1 cellular context compared by ENCODE assay signal in genomic region chr3:125990253-125990970, GRCh38.
TF ChIP-seq lines count a peak whose summit lies in the region.

No MANE protein-coding gene starts in this region.

TF ChIP-seq in HEK293, 187 proteins besides CTCF, POLR2A, EP300 and RAD21 (continued from another document):
- TF ChIP-seq, protein P1, sequence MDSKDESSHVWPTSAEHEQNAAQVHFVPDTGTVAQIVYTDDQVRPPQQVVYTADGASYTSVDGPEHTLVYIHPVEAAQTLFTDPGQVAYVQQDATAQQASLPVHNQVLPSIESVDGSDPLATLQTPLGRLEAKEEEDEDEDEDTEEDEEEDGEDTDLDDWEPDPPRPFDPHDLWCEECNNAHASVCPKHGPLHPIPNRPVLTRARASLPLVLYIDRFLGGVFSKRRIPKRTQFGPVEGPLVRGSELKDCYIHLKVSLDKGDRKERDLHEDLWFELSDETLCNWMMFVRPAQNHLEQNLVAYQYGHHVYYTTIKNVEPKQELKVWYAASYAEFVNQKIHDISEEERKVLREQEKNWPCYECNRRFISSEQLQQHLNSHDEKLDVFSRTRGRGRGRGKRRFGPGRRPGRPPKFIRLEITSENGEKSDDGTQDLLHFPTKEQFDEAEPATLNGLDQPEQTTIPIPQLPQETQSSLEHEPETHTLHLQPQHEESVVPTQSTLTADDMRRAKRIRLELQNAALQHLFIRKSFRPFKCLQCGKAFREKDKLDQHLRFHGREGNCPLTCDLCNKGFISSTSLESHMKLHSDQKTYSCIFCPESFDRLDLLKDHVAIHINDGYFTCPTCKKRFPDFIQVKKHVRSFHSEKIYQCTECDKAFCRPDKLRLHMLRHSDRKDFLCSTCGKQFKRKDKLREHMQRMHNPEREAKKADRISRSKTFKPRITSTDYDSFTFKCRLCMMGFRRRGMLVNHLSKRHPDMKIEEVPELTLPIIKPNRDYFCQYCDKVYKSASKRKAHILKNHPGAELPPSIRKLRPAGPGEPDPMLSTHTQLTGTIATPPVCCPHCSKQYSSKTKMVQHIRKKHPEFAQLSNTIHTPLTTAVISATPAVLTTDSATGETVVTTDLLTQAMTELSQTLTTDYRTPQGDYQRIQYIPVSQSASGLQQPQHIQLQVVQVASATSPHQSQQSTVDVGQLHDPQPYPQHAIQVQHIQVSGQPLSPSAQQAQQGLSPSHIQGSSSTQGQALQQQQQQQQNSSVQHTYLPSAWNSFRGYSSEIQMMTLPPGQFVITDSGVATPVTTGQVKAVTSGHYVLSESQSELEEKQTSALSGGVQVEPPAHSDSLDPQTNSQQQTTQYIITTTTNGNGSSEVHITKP (tag by site-specific recombination; IDR thresholded peaks at IDR 0.05): peak; percentile 80
- TF ChIP-seq ZBTB11 (tag by site-specific recombination; conservative IDR thresholded peaks at IDR 0.05; ENCODE audit: low read depth) (peak; percentile 95), ZBTB8A (tag by site-specific recombination; IDR thresholded peaks at IDR 0.05) (no peak), ZNF335 (tag by site-specific recombination; conservative IDR thresholded peaks at IDR 0.05) (peak; percentile 19; the same call in 1 of the 2 replicates), REPIN1 (tag by site-specific recombination; IDR thresholded peaks at IDR 0.05; ENCODE audit: low read depth) (no peak)
